In genomic region chr10:121135512-121135911, GRCh38 we compare ENCODE assay signal across 25 cellular contexts.
"Had no signal": no experiment of that assay in that cellular context is flagged by ENCODE, and none has a peak within 500 bp of the region (broad histone marks: within the 10 kb centered on the region; RNA-seq: fewer than 3 reads in every experiment).

No MANE protein-coding gene starts in this region.

- H3K9me3 ChIP-seq: esophagus squamous epithelium, gastrocnemius medialis, heart right ventricle, left lung, lower lobe of right lung had no signal

- DNase-seq: cortex of kidney; effector CD8-positive, alpha-beta T cell; effector memory CD8-positive, alpha-beta T cell; endodermal cell; erythroblast; esophagus squamous epithelium; foreskin fibroblast; foreskin melanocyte; gastrocnemius medialis; glutamatergic neuron; heart right ventricle; hippocampal formation; left cardiac atrium; left lung; left ventricle myocardium superior; lower lobe of right lung; mesenchymal stem cell; midbrain; naive thymus-derived CD4-positive, alpha-beta T cell had no signal

- H3K4me1 ChIP-seq: gastrocnemius medialis, heart right ventricle, left lung, lower lobe of right lung had no signal

- H3K4me3 ChIP-seq: esophagus squamous epithelium, gastrocnemius medialis, heart right ventricle, left lung, lower lobe of right lung had no signal

- H3K27me3 ChIP-seq: gastrocnemius medialis, left lung had no signal

- H3K27ac ChIP-seq: epithelial cell of prostate, esophagus squamous epithelium, gastrocnemius medialis, heart right ventricle, left lung, lower lobe of right lung had no signal

- H3K36me3 ChIP-seq: esophagus squamous epithelium, gastrocnemius medialis, heart right ventricle, left lung, lower lobe of right lung had no signal

- FAIRE-seq: colon, endometrium, islet of Langerhans, keratinocyte had no signal

- ATAC-seq: effector memory CD8-positive, alpha-beta T cell; esophagus mucosa; gastrocnemius medialis; heart right ventricle; left cardiac atrium; left lung; left ventricle myocardium superior; lower lobe of right lung; naive thymus-derived CD4-positive, alpha-beta T cell had no signal
